In genomic region chr2:30341500-30342267, GRCh38 we compare ENCODE assay signal across 1 cellular context.
TF ChIP-seq lines count a peak whose summit lies in the region.

No MANE protein-coding gene starts in this region.

TF ChIP-seq in SK-N-SH, 30 proteins besides CTCF, POLR2A, EP300 and RAD21 (continued from another document):
- TF ChIP-seq, protein P1, sequence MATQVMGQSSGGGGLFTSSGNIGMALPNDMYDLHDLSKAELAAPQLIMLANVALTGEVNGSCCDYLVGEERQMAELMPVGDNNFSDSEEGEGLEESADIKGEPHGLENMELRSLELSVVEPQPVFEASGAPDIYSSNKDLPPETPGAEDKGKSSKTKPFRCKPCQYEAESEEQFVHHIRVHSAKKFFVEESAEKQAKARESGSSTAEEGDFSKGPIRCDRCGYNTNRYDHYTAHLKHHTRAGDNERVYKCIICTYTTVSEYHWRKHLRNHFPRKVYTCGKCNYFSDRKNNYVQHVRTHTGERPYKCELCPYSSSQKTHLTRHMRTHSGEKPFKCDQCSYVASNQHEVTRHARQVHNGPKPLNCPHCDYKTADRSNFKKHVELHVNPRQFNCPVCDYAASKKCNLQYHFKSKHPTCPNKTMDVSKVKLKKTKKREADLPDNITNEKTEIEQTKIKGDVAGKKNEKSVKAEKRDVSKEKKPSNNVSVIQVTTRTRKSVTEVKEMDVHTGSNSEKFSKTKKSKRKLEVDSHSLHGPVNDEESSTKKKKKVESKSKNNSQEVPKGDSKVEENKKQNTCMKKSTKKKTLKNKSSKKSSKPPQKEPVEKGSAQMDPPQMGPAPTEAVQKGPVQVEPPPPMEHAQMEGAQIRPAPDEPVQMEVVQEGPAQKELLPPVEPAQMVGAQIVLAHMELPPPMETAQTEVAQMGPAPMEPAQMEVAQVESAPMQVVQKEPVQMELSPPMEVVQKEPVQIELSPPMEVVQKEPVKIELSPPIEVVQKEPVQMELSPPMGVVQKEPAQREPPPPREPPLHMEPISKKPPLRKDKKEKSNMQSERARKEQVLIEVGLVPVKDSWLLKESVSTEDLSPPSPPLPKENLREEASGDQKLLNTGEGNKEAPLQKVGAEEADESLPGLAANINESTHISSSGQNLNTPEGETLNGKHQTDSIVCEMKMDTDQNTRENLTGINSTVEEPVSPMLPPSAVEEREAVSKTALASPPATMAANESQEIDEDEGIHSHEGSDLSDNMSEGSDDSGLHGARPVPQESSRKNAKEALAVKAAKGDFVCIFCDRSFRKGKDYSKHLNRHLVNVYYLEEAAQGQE (IDR thresholded peaks at IDR 0.05; ENCODE audit: low read depth, low read length), result no peak
- no peak for TF ChIP-seq EZH2phosphoT487 (IDR thresholded peaks at IDR 0.05; ENCODE audit: borderline replicate concordance, low read depth)
- TF ChIP-seq, protein P2, sequence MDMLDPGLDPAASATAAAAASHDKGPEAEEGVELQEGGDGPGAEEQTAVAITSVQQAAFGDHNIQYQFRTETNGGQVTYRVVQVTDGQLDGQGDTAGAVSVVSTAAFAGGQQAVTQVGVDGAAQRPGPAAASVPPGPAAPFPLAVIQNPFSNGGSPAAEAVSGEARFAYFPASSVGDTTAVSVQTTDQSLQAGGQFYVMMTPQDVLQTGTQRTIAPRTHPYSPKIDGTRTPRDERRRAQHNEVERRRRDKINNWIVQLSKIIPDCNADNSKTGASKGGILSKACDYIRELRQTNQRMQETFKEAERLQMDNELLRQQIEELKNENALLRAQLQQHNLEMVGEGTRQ (IDR thresholded peaks at IDR 0.05; ENCODE audit: borderline replicate concordance, low read depth, low read length), result no peak
